Comparison of ENCODE assay signal across 8 cellular contexts in the genomic region with DNA sequence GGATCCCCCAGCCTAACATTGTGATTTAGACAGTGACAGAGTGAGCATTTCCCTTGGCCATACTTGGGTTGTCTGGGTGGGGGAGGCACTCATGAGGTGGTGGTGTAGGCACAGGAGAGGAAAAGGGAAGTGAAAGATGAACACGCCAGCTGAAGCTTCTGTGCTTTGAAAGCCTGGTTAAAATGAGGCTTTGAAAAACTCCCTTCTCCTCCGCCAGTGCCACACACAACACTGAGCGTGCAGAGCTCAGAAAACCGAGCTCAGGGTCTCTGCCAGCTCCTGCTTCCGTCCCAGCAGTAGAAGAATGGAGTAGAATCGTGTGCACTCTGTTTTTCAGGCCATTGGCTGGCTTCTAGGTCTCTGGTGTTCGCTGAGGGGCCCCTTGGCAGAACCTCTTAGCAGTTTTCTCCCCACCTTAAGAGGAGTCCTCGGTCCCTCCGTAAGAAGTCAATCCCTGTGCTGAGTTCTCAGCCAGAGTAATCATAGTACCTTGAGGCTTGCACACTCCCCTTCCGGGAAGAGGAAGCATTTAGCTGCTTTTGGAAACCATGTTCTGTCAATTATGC. TPM values are rescaled to one million over a fixed set of nuclear protein-coding genes. Genes with fewer than 3 reads are reported as not detected.
DNase-seq lines count a peak whose midpoint lies in the region; ATAC-seq and TF ChIP-seq lines count a peak whose summit lies in the region.

No MANE protein-coding gene starts in this region.

- no peaks in the 10 kb centered on the region for H3K27me3 ChIP-seq in HL-60 (ENCODE audit: insufficient read depth, poor library complexity, severe bottlenecking)

- H3K27ac Mint-ChIP-seq in activated T-cell treated with anti-CD3 and anti-CD28 coated beads, Interleukin-2, amount 50 U/mL, for 72 hours: peak overlapping the region; percentile 97
- H3K27ac Mint-ChIP-seq in type B pancreatic cell: peak overlapping the region; percentile 20

- no peaks in the 10 kb centered on the region for H3K9me3 Mint-ChIP-seq in activated T-cell treated with anti-CD3 and anti-CD28 coated beads, Interleukin-2, amount 50 U/mL, for 72 hours
- no peaks in the 10 kb centered on the region for H3K9me3 Mint-ChIP-seq in type B pancreatic cell

- no peaks in the 10 kb centered on the region for H3K27me3 Mint-ChIP-seq in activated T-cell treated with anti-CD3 and anti-CD28 coated beads, Interleukin-2, amount 50 U/mL, for 72 hours (ENCODE audit: low read depth)
- H3K27me3 Mint-ChIP-seq in type B pancreatic cell: no peaks in the 10 kb centered on the region

- TF ChIP-seq CTCF in HL-60 (IDR thresholded peaks at IDR 0.05; ENCODE audit: insufficient read depth, low read length) (no peak), type B pancreatic cell (conservative IDR thresholded peaks at IDR 0.05) (no peak)

- peak; percentile 86 for ATAC-seq in GM21390 (IDR thresholded peaks at IDR 0.05; ENCODE audit: unreplicated experiment)
- peak; percentile 88 to 89 for ATAC-seq in activated T-cell treated with anti-CD3 and anti-CD28 coated beads, Interleukin-2, amount 50 U/mL, for 72 hours (replicated peaks in 1 of 2)

- peak overlapping the region; percentile 74 for H3K27ac ChIP-seq in HL-60 (replicated peaks)

- H3K4me3 Mint-ChIP-seq in activated T-cell treated with anti-CD3 and anti-CD28 coated beads, Interleukin-2, amount 50 U/mL, for 72 hours: peak overlapping the region; percentile 85 to 86
- H3K4me3 Mint-ChIP-seq in type B pancreatic cell: no peak overlapping the region

- peaks cover 0 to 3% of the 10 kb centered on the region in 2 donors for H3K36me3 Mint-ChIP-seq in activated T-cell treated with anti-CD3 and anti-CD28 coated beads, Interleukin-2, amount 50 U/mL, for 72 hours (ENCODE audit: insufficient read depth in 2 of 2)
- no peaks in the 10 kb centered on the region for H3K36me3 Mint-ChIP-seq in type B pancreatic cell

- H3K4me1 Mint-ChIP-seq in activated T-cell treated with anti-CD3 and anti-CD28 coated beads, Interleukin-2, amount 50 U/mL, for 72 hours (ENCODE audit: low read depth): peaks cover 33% of the 10 kb centered on the region
- peaks cover 13% of the 10 kb centered on the region for H3K4me1 Mint-ChIP-seq in type B pancreatic cell (ENCODE audit: unreplicated experiment)

- DNase-seq in HL-60 (ENCODE audit: low read depth in 1 of 2, low spot score in 1 of 2): peak in 1 of 2 experiments; percentile 85
- DNase-seq in activated T-cell treated with anti-CD3 and anti-CD28 coated beads, Interleukin-2, amount 50 U/mL, for 72 hours: peak; percentile 37 to 44
- peak; percentile 20 to 24 for DNase-seq in lung microvascular endothelial cell (ENCODE audit: low read depth in 2 of 2)
- DNase-seq in type B pancreatic cell (ENCODE audit: extremely low spot score, unreplicated experiment): no peak
- DNase-seq in kidney tubule cell (ENCODE audit: low spot score): no peak
- DNase-seq in NCI-H446 treated with DMSO at 0.1 percent for 48 hours (lab: John Stamatoyannopoulos, UW): no peak

- H3K4me3 ChIP-seq in GM08714 (ENCODE audit: low read length): peak overlapping the region; percentile 55
- H3K4me3 ChIP-seq in HL-60 (replicated peaks; ENCODE audit: insufficient read depth, low read length): peak overlapping the region; percentile 16; the same call in 1 of the 2 replicates

RNA-seq across cellular contexts. Expression of a gene that starts 12.9 kb away (rescaled TPM):
- 10 to 100 TPM; 79.7 to 82.7 TPM for total RNA-seq in activated T-cell treated with anti-CD3 and anti-CD28 coated beads, Interleukin-2, amount 50 U/mL, for 72 hours
- total RNA-seq in lung microvascular endothelial cell (34.2 and 44.2 TPM in 2 replicates), type B pancreatic cell (ENCODE audit: low replicate concordance) (54.9 and 57.5 TPM in 2 replicates)

RNA-seq across cellular contexts. Expression of a gene that starts 39.0 kb away (rescaled TPM):
- total RNA-seq in activated T-cell treated with anti-CD3 and anti-CD28 coated beads, Interleukin-2, amount 50 U/mL, for 72 hours: 1 to 10 TPM; 2.5 to 3.0 TPM
- 0.22 and 0.60 TPM in 2 replicates for total RNA-seq in lung microvascular endothelial cell
- total RNA-seq in type B pancreatic cell (ENCODE audit: low replicate concordance): 2.4 and 3.8 TPM in 2 replicates

RNA-seq across cellular contexts. Expression of a gene that starts 45.3 kb away (rescaled TPM):
- under 1 TPM in 1 of 2 donors, not detected in 1; 0.49 TPM for total RNA-seq in activated T-cell treated with anti-CD3 and anti-CD28 coated beads, Interleukin-2, amount 50 U/mL, for 72 hours
- total RNA-seq in lung microvascular endothelial cell (not detected in 2 replicates), type B pancreatic cell (ENCODE audit: low replicate concordance) (1.1 TPM in 2 replicates)

Comparison
In these comparisons a context has a peak if more than half of its experiments do, and no peak if none do; other contexts are left out.
1. DNase-seq: peak in activated T-cell treated with anti-CD3 and anti-CD28 coated beads, Interleukin-2, amount 50 U/mL, for 72 hours (2 of 2) and lung microvascular endothelial cell (2 of 2); none in type B pancreatic cell (single experiment), kidney tubule cell (single experiment) and NCI-H446 treated with DMSO at 0.1 percent for 48 hours (single experiment).